Comparison of ENCODE assay signal across 7 cellular contexts in the genomic region with DNA sequence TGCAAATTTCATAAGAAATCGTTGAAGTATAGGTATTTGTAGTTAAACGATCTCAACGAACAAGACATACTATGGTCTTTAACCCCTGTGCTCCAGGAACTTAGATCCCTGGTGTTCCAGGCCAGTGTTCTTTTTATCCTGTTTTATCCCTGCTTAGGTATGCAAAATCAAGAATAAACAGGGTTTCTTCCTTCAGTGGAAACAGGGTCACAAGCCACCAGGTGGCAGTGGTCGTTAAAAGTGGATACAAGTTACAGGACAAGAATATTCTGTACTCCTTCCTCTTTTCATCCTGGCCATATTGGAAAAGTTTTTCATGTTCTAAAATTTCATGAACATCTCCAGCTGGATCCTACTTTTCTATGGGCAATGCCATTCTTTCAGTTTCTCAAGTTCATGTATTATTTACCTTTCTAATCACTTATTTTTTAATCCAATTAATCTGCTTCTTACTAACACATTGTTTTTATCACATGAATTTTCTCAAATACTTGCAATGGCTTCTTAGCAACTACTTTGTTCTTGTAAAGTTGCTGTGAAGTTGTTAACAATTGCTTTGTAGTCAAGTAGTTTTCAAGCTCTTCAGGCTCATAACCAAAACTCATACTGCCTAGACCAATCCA. TPM values are rescaled to one million over a fixed set of nuclear protein-coding genes. Genes with fewer than 3 reads are reported as not detected.
DNase-seq lines count a peak whose midpoint lies in the region; ATAC-seq and TF ChIP-seq lines count a peak whose summit lies in the region.

No MANE protein-coding gene starts in this region.

- intact Hi-C loops in heart left ventricle (cut with DNase I): loop anchor here (1.0 to 10.0 kb wide), 12 partner anchors 141 to 839 kb away; a partner anchor contains a TSS

- POLR2A ChIA-PET in GM10248 (lab: Yijun Ruan, JAX): no interaction called here

- H3K4me3 ChIP-seq in heart left ventricle: no peak overlapping the region

- no peaks in the 10 kb centered on the region for H3K4me1 ChIP-seq in heart left ventricle

- no peaks in the 10 kb centered on the region for H3K9me3 ChIP-seq in heart left ventricle

- no peaks in the 10 kb centered on the region for H3K36me3 ChIP-seq in heart left ventricle

- TF ChIP-seq POLR2A in heart left ventricle (IDR thresholded peaks at IDR 0.05): no peak

- no peaks in the 10 kb centered on the region for H3K27me3 ChIP-seq in heart left ventricle

- 39 to 53% (median 48%) methylated on average over 4 of the region's 4 CpGs for WGBS in heart left ventricle, 4 donors

- peak; percentile 55 for ATAC-seq in HG03342 (IDR thresholded peaks at IDR 0.05; ENCODE audit: unreplicated experiment)
- ATAC-seq in heart left ventricle: peak in 3 of 4 donors; percentile 64 to 78 (median 70)

- peak; percentile 45 for TF ChIP-seq CTCF in GM10248 (IDR thresholded peaks at IDR 0.05; ENCODE audit: control extremely low read depth, extremely low read depth, low read depth, missing control alignments)
- peak; percentile 44 to 77 (median 66) for TF ChIP-seq CTCF in heart left ventricle (IDR thresholded peaks at IDR 0.05)

- H3K27ac ChIP-seq in heart left ventricle: no peak overlapping the region

- peak; percentile 19 for DNase-seq in GM10248 (ENCODE audit: extremely low spot score)
- DNase-seq in NCI-H82 (lab: John Stamatoyannopoulos, UW): peak; percentile 71
- peak; percentile 20 for DNase-seq in activated naive CD4-positive, alpha-beta T cell treated with anti-CD3 and anti-CD28 coated beads, Interleukin-2, amount 50 U/mL, for 16 hours
- peak; percentile 58 to 81 (median 70) for DNase-seq in heart left ventricle
- peak; percentile 60 for DNase-seq in putamen (ENCODE audit: low spot score)
- DNase-seq in cortex of kidney (lab: John Stamatoyannopoulos, UW): no peak

- CTCF ChIA-PET in GM10248 (lab: Yijun Ruan, JAX): interaction anchor here (0.8 to 3.3 kb wide), 8 partner anchors 9 to 879 kb away, joined by 3 to 12 read pairs (median 3); no protein-coding TSS in a partner anchor

RNA-seq across cellular contexts. Expression of a gene that starts 16.4 kb away (rescaled TPM):
- total RNA-seq in heart left ventricle: 10 to 100 TPM in 6 of 9 donors, 1 to 10 TPM in 3; 7.5 to 38.1 (median 10.4) TPM
- polyA plus RNA-seq in heart left ventricle: 1 to 10 TPM; 4.5 to 8.2 TPM
